ENCODE assay signal across 1 cellular context in the genomic region with DNA sequence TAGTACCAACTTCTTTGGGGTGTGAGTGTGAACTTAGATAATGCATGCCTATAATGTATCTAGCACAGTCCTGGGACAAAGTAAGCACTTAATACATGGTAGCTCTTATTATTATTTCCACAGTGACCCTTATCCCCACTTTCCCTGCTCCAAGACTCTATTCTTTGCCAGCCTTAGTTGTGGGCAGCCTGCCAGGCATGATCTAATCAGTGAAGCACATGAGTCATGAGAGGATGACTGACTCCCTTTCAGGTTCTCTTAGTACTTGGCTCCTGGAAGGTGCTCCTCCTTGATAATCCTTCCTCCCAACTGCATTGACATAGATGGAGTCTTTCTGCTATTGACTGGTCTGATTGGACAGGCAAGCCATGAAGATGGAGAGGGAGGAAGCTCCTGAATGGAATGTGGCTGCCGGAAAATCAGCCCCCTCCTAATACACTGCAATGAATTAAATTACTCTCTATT.
A peak's percentile ranks its signal among the peaks of the same experiment; 100 is the strongest.
TF ChIP-seq lines count a peak whose summit lies in the region.

No MANE protein-coding gene starts in this region.

TF ChIP-seq in A549, 52 proteins besides CTCF, POLR2A, EP300 and RAD21 (continued from another document):
- TF ChIP-seq, protein P1, sequence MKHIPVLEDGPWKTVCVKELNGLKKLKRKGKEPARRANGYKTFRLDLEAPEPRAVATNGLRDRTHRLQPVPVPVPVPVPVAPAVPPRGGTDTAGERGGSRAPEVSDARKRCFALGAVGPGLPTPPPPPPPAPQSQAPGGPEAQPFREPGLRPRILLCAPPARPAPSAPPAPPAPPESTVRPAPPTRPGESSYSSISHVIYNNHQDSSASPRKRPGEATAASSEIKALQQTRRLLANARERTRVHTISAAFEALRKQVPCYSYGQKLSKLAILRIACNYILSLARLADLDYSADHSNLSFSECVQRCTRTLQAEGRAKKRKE (CRISPR knock-in tag; IDR thresholded peaks at IDR 0.05; ENCODE audit: low read depth): no peak
- TF ChIP-seq RFX5 (IDR thresholded peaks at IDR 0.05) (no peak), KDM1A (IDR thresholded peaks at IDR 0.05; ENCODE audit: low read depth) (no peak), TP53 (CRISPR knock-in tag; IDR thresholded peaks at IDR 0.05) (no peak), EHMT2 (IDR thresholded peaks at IDR 0.05; ENCODE audit: low read depth) (no peak), ZC3H11A (IDR thresholded peaks at IDR 0.05) (no peak), BHLHE40 (IDR thresholded peaks at IDR 0.05; ENCODE audit: low read depth, low read length) (no peak), CBX2 (IDR thresholded peaks at IDR 0.05; ENCODE audit: borderline replicate concordance, low read depth) (no peak), EHF (CRISPR knock-in tag; IDR thresholded peaks at IDR 0.05) (no peak), JUN (IDR thresholded peaks at IDR 0.05) (peak in 1 of 2 experiments; percentile 27; a peak in 1 of 5 replicates), ESRRA (IDR thresholded peaks at IDR 0.05; ENCODE audit: borderline replicate concordance, low read length) (no peak), RNF2 (IDR thresholded peaks at IDR 0.05; ENCODE audit: borderline replicate concordance, low read depth) (no peak), FOSL2 (IDR thresholded peaks at IDR 0.05) (peak; percentile 63), FOSL2 (CRISPR knock-in tag; IDR thresholded peaks at IDR 0.05) (peak; percentile 87), CBX8 (IDR thresholded peaks at IDR 0.05) (no peak)
- TF ChIP-seq, protein P2, sequence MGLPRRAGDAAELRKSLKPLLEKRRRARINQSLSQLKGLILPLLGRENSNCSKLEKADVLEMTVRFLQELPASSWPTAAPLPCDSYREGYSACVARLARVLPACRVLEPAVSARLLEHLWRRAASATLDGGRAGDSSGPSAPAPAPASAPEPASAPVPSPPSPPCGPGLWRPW (IDR thresholded peaks at IDR 0.05): no peak
TF ChIP-seq in A549: peak in this region for 4.
